6 cellular contexts compared by ENCODE assay signal in genomic region chr10:47416305-47417218, GRCh38. TPM values are rescaled to one million over a fixed set of nuclear protein-coding genes. Genes with fewer than 3 reads are reported as not detected.
"Had no signal": no experiment of that assay in that cellular context is flagged by ENCODE, and none has a peak within 500 bp of the region (broad histone marks: within the 10 kb centered on the region; RNA-seq: fewer than 3 reads in every experiment).

No MANE protein-coding gene starts in this region.

RNA-seq across cellular contexts. Expression of gene ZNF488, which starts 32.5 kb away (rescaled TPM):
- total RNA-seq: naive thymus-derived CD4-positive, alpha-beta T cell; natural killer cell treated with Interleukin-12 subunit alpha and Interleukin-12 subunit beta and Interleukin-15 and Interleukin-18, amount 100 ng/mL, for 72 hours; posterior vena cava; right cardiac atrium; vagina had no signal
- polyA plus RNA-seq: pancreas had no signal
